In genomic region chr10:23120001-23120934, GRCh38 we compare ENCODE assay signal across 13 cellular contexts.
"Had no signal": no experiment of that assay in that cellular context is flagged by ENCODE, and none has a peak within 500 bp of the region (broad histone marks: within the 10 kb centered on the region; RNA-seq: fewer than 3 reads in every experiment).

No MANE protein-coding gene starts in this region.

- H3K27ac ChIP-seq: pancreas, thyroid gland, vagina had no signal

- DNase-seq: activated CD4-positive, alpha-beta T cell treated with anti-CD3 and anti-CD28 coated beads, Interleukin-2, amount 50 U/mL, for 4 hours; activated CD4-positive, CD25-positive, alpha-beta regulatory T cell treated with anti-CD3 and anti-CD28 coated beads, Interleukin-2, amount 50 U/mL, for 72 hours; activated naive CD4-positive, alpha-beta T cell treated with anti-CD3 and anti-CD28 coated beads for 36 hours; activated naive CD8-positive, alpha-beta T cell treated with anti-CD3 and anti-CD28 coated beads, Interleukin-2, amount 50 U/mL, for 24 hours; activated T-cell treated with anti-CD3 and anti-CD28 coated beads, Interleukin-2, amount 50 U/mL, for 1 hour; nephron progenitor cell; pancreas; T-helper 1 cell; T1000 had no signal

- H3K27me3 Mint-ChIP-seq: activated naive CD8-positive, alpha-beta T cell treated with anti-CD3 and anti-CD28 coated beads, Interleukin-2, amount 50 U/mL, for 24 hours had no signal

- H3K27me3 ChIP-seq: pancreas, thyroid gland, vagina had no signal

- H3K27ac Mint-ChIP-seq: activated naive CD4-positive, alpha-beta T cell treated with anti-CD3 and anti-CD28 coated beads for 36 hours; activated naive CD8-positive, alpha-beta T cell treated with anti-CD3 and anti-CD28 coated beads, Interleukin-2, amount 50 U/mL, for 24 hours; activated T-helper 2 cell treated with anti-CD3 and anti-CD28 coated beads, Interferon-gamma antibody, Interleukin-2, Interleukin-4, amounts not matched to agents 10 μg/mL and 5 μg/mL and 100 μg/mL, durations not matched to agents 14 hours and 24 hours and 36 hours; stimulated activated effector memory CD8-positive, alpha-beta T cell treated with anti-CD3 and anti-CD28 coated beads, Interleukin-12 subunit alpha, Interleukin-12 subunit beta, amount 100 ng/mL, for 72 hours had no signal

- H3K4me1 Mint-ChIP-seq: activated naive CD8-positive, alpha-beta T cell treated with anti-CD3 and anti-CD28 coated beads, Interleukin-2, amount 50 U/mL, for 24 hours; stimulated activated effector memory CD8-positive, alpha-beta T cell treated with anti-CD3 and anti-CD28 coated beads, Interleukin-12 subunit alpha, Interleukin-12 subunit beta, amount 100 ng/mL, for 72 hours had no signal

- H3K4me3 ChIP-seq: pancreas, thyroid gland, vagina had no signal

- H3K36me3 Mint-ChIP-seq: stimulated activated effector memory CD8-positive, alpha-beta T cell treated with anti-CD3 and anti-CD28 coated beads, Interleukin-12 subunit alpha, Interleukin-12 subunit beta, amount 100 ng/mL, for 72 hours had no signal

- H3K9me3 Mint-ChIP-seq: activated T-helper 2 cell treated with anti-CD3 and anti-CD28 coated beads, Interferon-gamma antibody, Interleukin-2, Interleukin-4, amounts not matched to agents 10 μg/mL and 5 μg/mL and 100 μg/mL, durations not matched to agents 14 hours and 24 hours and 36 hours; stimulated activated effector memory CD8-positive, alpha-beta T cell treated with anti-CD3 and anti-CD28 coated beads, Interleukin-12 subunit alpha, Interleukin-12 subunit beta, amount 100 ng/mL, for 72 hours had no signal

- ATAC-seq: activated naive CD8-positive, alpha-beta T cell treated with anti-CD3 and anti-CD28 coated beads, Interleukin-2, amount 50 U/mL, for 24 hours; pancreas; stimulated activated effector memory CD8-positive, alpha-beta T cell treated with anti-CD3 and anti-CD28 coated beads, Interleukin-12 subunit alpha, Interleukin-12 subunit beta, amount 100 ng/mL, for 72 hours had no signal

- H3K4me3 Mint-ChIP-seq: activated naive CD4-positive, alpha-beta T cell treated with anti-CD3 and anti-CD28 coated beads for 36 hours; activated naive CD8-positive, alpha-beta T cell treated with anti-CD3 and anti-CD28 coated beads, Interleukin-2, amount 50 U/mL, for 24 hours; nephron progenitor cell; stimulated activated effector memory CD8-positive, alpha-beta T cell treated with anti-CD3 and anti-CD28 coated beads, Interleukin-12 subunit alpha, Interleukin-12 subunit beta, amount 100 ng/mL, for 72 hours had no signal
